In the genomic region with DNA sequence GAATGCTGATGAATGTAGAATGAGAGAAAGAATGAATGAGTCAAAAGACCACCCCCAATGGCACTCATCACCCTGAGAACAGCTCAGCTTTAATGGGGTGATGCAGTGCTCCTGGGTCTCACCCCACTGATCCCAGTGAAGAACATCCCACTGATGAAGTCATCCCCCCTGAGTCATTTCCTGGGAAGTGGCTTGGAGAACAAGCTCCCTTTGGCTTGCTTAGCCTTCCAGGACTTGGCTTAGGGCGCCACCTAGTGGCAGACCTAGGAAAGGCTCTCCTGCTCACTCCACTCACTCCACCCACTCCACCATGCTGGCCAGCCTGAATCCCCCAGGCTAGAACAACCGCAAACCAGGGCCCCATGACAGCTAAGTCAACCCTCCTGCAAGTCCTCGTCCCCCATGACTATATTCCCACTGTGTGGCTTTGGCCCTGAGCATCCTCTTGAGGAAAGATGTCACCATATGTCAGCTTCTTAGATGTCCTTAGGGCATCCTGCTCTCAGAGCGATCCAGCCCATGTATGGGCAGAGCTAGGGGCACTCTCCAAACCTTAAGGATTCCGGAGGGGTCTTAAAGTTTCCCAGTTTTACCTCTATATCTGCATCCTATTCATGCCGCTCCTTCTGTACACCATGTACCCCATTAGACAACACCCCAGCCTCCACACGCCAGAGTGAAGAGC, we compare ENCODE assay signal across 7 cellular contexts. TPM values are rescaled to one million over a fixed set of nuclear protein-coding genes. Genes with fewer than 3 reads are reported as not detected.
DNase-seq lines count a peak whose midpoint lies in the region; ATAC-seq and TF ChIP-seq lines count a peak whose summit lies in the region.

No MANE protein-coding gene starts in this region.

- no peaks in the 10 kb centered on the region for H3K27me3 ChIP-seq in MG63
- H3K27me3 ChIP-seq in neutrophil, result peaks cover 23% of the 10 kb centered on the region

- DNase-seq in MG63 (peak; percentile 85), RPMI8226 (peak; percentile 81), fibroblast of the conjunctiva (ENCODE audit: low read depth) (peak; percentile 85), substantia nigra (lab: John Stamatoyannopoulos, UW) (peak; percentile 9 to 90 (median 70))
- DNase-seq in activated T-helper 1 cell treated with anti-CD3 and anti-CD28 coated beads, Interleukin-2, amount 50 U/mL, for 16 hours (ENCODE audit: low read depth in 1 of 2, low spot score in 1 of 2), result peak; percentile 73 to 79

- H3K27ac ChIP-seq in neutrophil, result no peak overlapping the region
- no peak overlapping the region for H3K27ac ChIP-seq in substantia nigra (ENCODE audit: low read depth, low read length, poor library complexity, severe bottlenecking)

- H3K4me3 ChIP-seq in MG63, result no peak overlapping the region
- H3K4me3 ChIP-seq in neutrophil (ENCODE audit: low read depth in 1 of 2, low read length in 1 of 2), result no peak overlapping the region

- peak; percentile 87 for TF ChIP-seq CTCF in neutrophil (IDR thresholded peaks at IDR 0.05)

- H3K4me1 ChIP-seq in neutrophil (ENCODE audit: control insufficient read depth in 1 of 2, insufficient read depth in 1 of 2, low read depth in 1 of 2, low read length in 1 of 2), result peaks cover 3 to 4% of the 10 kb centered on the region in 2 experiments

- ATAC-seq in GM18502 (IDR thresholded peaks at IDR 0.05; ENCODE audit: poor library complexity, unreplicated experiment), result peak; percentile 54

- H3K36me3 ChIP-seq in MG63 (no peaks in the 10 kb centered on the region), neutrophil (no peaks in the 10 kb centered on the region)

- H3K9me3 ChIP-seq in MG63, result no peaks in the 10 kb centered on the region
- H3K9me3 ChIP-seq in neutrophil, result no peaks in the 10 kb centered on the region

RNA-seq across cellular contexts. Expression of gene TMPRSS13, which starts 17.8 kb away (rescaled TPM):
- not detected in 2 replicates for total RNA-seq in MG63 (2014; rRNA removed; shearing (Covaris generic); ENCODE audit: low replicate concordance)

RNA-seq across cellular contexts. Expression of gene IL10RA, which starts 39.2 kb away (rescaled TPM):
- 1.3 TPM in 1 of 2 replicates, not detected in the other for total RNA-seq in MG63 (2014; rRNA removed; shearing (Covaris generic); ENCODE audit: low replicate concordance)
